8 cellular contexts compared by ENCODE assay signal in the genomic region with DNA sequence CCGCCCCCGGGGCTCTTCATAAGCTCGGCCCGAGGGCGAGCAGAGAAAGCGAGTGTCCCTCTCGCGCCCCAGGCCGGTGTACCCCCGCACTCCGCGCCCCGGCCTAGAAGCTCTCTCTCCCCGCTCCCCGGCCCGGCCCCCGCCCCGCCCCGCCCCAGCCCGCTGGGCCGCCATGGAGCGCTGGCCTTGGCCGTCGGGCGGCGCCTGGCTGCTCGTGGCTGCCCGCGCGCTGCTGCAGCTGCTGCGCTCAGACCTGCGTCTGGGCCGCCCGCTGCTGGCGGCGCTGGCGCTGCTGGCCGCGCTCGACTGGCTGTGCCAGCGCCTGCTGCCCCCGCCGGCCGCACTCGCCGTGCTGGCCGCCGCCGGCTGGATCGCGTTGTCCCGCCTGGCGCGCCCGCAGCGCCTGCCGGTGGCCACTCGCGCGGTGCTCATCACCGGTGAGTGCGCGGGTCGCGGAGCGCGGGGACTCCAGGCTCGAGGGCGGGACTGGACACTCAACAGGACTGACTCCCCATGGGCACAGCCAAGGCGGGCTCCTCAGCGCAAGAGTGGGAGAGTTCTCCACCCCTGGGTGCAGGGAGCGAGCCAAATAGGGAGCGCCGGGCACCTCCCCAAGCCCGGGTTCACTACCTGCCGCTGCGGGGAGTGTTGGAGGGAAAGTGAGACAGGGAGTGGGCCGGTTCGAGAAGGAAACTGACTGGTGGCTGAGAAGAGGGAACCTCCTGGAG. TPM values are rescaled to one million over a fixed set of nuclear protein-coding genes. Genes with fewer than 3 reads are reported as not detected.
DNase-seq lines count a peak whose midpoint lies in the region; ATAC-seq and TF ChIP-seq lines count a peak whose summit lies in the region.

Gene HSD11B2, plus strand, starts transcription at position 45 of the 728 bp plus-strand sequence. Its CDS starts 128 bp downstream, at position 173.

- peak within 1 kb of the TSS; percentile 86 to 88 for H3K4me3 Mint-ChIP-seq in activated T-cell treated with anti-CD3 and anti-CD28 coated beads, Interleukin-2, amount 50 U/mL, for 72 hours
- peak within 1 kb of the TSS; percentile 83 for H3K4me3 Mint-ChIP-seq in nephron progenitor cell

- H3K36me3 Mint-ChIP-seq in activated T-cell treated with anti-CD3 and anti-CD28 coated beads, Interleukin-2, amount 50 U/mL, for 72 hours (ENCODE audit: insufficient read depth in 2 of 2): no peaks in the 10 kb centered on the region
- peaks cover 6% of the 10 kb centered on the region for H3K36me3 Mint-ChIP-seq in nephron progenitor cell (ENCODE audit: low read depth)

- H3K9me3 Mint-ChIP-seq in activated T-cell treated with anti-CD3 and anti-CD28 coated beads, Interleukin-2, amount 50 U/mL, for 72 hours: no peaks in the 10 kb centered on the region
- no peaks in the 10 kb centered on the region for H3K9me3 Mint-ChIP-seq in nephron progenitor cell

- peaks cover 30% of the 10 kb centered on the region for H3K27me3 Mint-ChIP-seq in activated T-cell treated with anti-CD3 and anti-CD28 coated beads, Interleukin-2, amount 50 U/mL, for 72 hours (ENCODE audit: low read depth)
- H3K27me3 Mint-ChIP-seq in nephron progenitor cell (ENCODE audit: low read depth, poor library complexity): peaks cover 58% of the 10 kb centered on the region

- peak; percentile 69 for ATAC-seq in activated T-cell treated with anti-CD3 and anti-CD28 coated beads, Interleukin-2, amount 50 U/mL, for 72 hours (replicated peaks in 1 of 2)
- no peak for ATAC-seq in HG03460 (IDR thresholded peaks at IDR 0.05; ENCODE audit: unreplicated experiment)
- no peak for ATAC-seq in GM21381 (IDR thresholded peaks at IDR 0.05; ENCODE audit: unreplicated experiment)

- peak; percentile 41 for DNase-seq in DMS153 treated with DMSO at 0.1 percent for 48 hours (lab: John Stamatoyannopoulos, UW; ENCODE audit: unreplicated experiment)
- no peak for DNase-seq in DMS153 (lab: John Stamatoyannopoulos, UW)
- DNase-seq in MV-4-11 (lab: John Stamatoyannopoulos, UW): peak; percentile 19
- DNase-seq in activated T-cell treated with anti-CD3 and anti-CD28 coated beads, Interleukin-2, amount 50 U/mL, for 72 hours: peak; percentile 39 to 41
- DNase-seq in fibroblast of villous mesenchyme (ENCODE audit: low read depth): peak; percentile 43
- peak; percentile 71 for DNase-seq in nephron progenitor cell

- H3K4me3 ChIP-seq in fibroblast of villous mesenchyme (ENCODE audit: low read depth, low read length): peak within 1 kb of the TSS; percentile 45

- peaks cover 14% of the 10 kb centered on the region for H3K4me1 Mint-ChIP-seq in activated T-cell treated with anti-CD3 and anti-CD28 coated beads, Interleukin-2, amount 50 U/mL, for 72 hours (ENCODE audit: low read depth)
- peaks cover 70% of the 10 kb centered on the region for H3K4me1 Mint-ChIP-seq in nephron progenitor cell

- no peak within 1 kb of the TSS for H3K27ac Mint-ChIP-seq in activated T-cell treated with anti-CD3 and anti-CD28 coated beads, Interleukin-2, amount 50 U/mL, for 72 hours
- H3K27ac Mint-ChIP-seq in nephron progenitor cell: peak within 1 kb of the TSS; percentile 81

- no peak for TF ChIP-seq CTCF in fibroblast of villous mesenchyme (IDR thresholded peaks at IDR 0.05; ENCODE audit: insufficient read depth, low read depth, low read length)
- TF ChIP-seq CTCF in nephron progenitor cell (IDR thresholded peaks at IDR 0.05): no peak

RNA-seq across cellular contexts. Expression of gene HSD11B2, which starts in this region (rescaled TPM):
- total RNA-seq in activated T-cell treated with anti-CD3 and anti-CD28 coated beads, Interleukin-2, amount 50 U/mL, for 72 hours: 1 to 10 TPM in 1 of 2 donors, under 1 TPM in 1; 0.53 to 1.1 TPM
- not detected in 2 replicates for total RNA-seq in fibroblast of villous mesenchyme

Comparison
In these comparisons a context has a peak if more than half of its experiments do, and no peak if none do; other contexts are left out.
1. Peak in DNase-seq and H3K4me3 ChIP-seq in fibroblast of villous mesenchyme; RNA of the gene not detected or under 1 TPM.
2. ATAC-seq: peak in activated T-cell treated with anti-CD3 and anti-CD28 coated beads, Interleukin-2, amount 50 U/mL, for 72 hours (2 of 2); none in HG03460 (single experiment) and GM21381 (single experiment).